In genomic region chr18:48100168-48100495, GRCh38 we compare ENCODE assay signal across 23 cellular contexts.
"Had no signal": no experiment of that assay in that cellular context is flagged by ENCODE, and none has a peak within 500 bp of the region (broad histone marks: within the 10 kb centered on the region; RNA-seq: fewer than 3 reads in every experiment).

No MANE protein-coding gene starts in this region.

- H3K27ac ChIP-seq: body of pancreas, epithelial cell of prostate, left ventricle myocardium inferior, ovary, psoas muscle, right lobe of liver, stomach had no signal

- H3K9me3 Mint-ChIP-seq: activated B cell treated with CpG ODN at 0.5 μM for 24 hours; activated CD4-positive, alpha-beta memory T cell treated with anti-CD3 and anti-CD28 coated beads, Interleukin-2, amount 10 ng/mL, durations not matched to agents 7 days and 5 days; activated naive CD8-positive, alpha-beta T cell treated with anti-CD3 and anti-CD28 coated beads for 36 hours; activated T-helper 17 cell treated with anti-CD3 and anti-CD28 coated beads, Interleukin-2, amount 50 U/mL, for 72 hours had no signal

- H3K4me3 ChIP-seq: body of pancreas, left ventricle myocardium inferior, ovary, psoas muscle, right lobe of liver, stomach had no signal

- H3K27ac Mint-ChIP-seq: activated B cell treated with CpG ODN at 0.5 μM for 24 hours; activated CD4-positive, alpha-beta memory T cell treated with anti-CD3 and anti-CD28 coated beads, Interleukin-2, amount 10 ng/mL, durations not matched to agents 7 days and 5 days; activated naive CD8-positive, alpha-beta T cell treated with anti-CD3 and anti-CD28 coated beads for 36 hours; activated T-helper 17 cell treated with anti-CD3 and anti-CD28 coated beads, Interleukin-2, amount 50 U/mL, for 72 hours had no signal

- H3K9me3 ChIP-seq: body of pancreas, left ventricle myocardium inferior, ovary, psoas muscle, right lobe of liver, stomach had no signal

- H3K4me1 Mint-ChIP-seq: activated B cell treated with CpG ODN at 0.5 μM for 24 hours; activated CD4-positive, alpha-beta memory T cell treated with anti-CD3 and anti-CD28 coated beads, Interleukin-2, amount 10 ng/mL, durations not matched to agents 7 days and 5 days; activated naive CD8-positive, alpha-beta T cell treated with anti-CD3 and anti-CD28 coated beads for 36 hours; activated T-helper 17 cell treated with anti-CD3 and anti-CD28 coated beads, Interleukin-2, amount 50 U/mL, for 72 hours had no signal

- FAIRE-seq: small intestine, TTC549 had no signal

- H3K4me1 ChIP-seq: body of pancreas, left ventricle myocardium inferior, psoas muscle, right lobe of liver had no signal

- H3K36me3 ChIP-seq: left ventricle myocardium inferior, ovary, right lobe of liver, stomach had no signal

- H3K27me3 ChIP-seq: body of pancreas, ovary, right lobe of liver, stomach had no signal

- H3K36me3 Mint-ChIP-seq: activated naive CD8-positive, alpha-beta T cell treated with anti-CD3 and anti-CD28 coated beads for 36 hours had no signal

- ATAC-seq: activated T-helper 17 cell treated with anti-CD3 and anti-CD28 coated beads, Interleukin-2, amount 50 U/mL, for 72 hours; body of pancreas; psoas muscle had no signal

- DNase-seq: activated B cell treated with CpG ODN at 0.5 μM for 24 hours; activated CD4-positive, alpha-beta memory T cell treated with anti-CD3 and anti-CD28 coated beads, Interleukin-2, amount 10 ng/mL, durations not matched to agents 7 days and 5 days; activated CD4-positive, alpha-beta T cell treated with anti-CD3 and anti-CD28 coated beads for 4 hours; activated naive CD4-positive, alpha-beta T cell; activated naive CD8-positive, alpha-beta T cell treated with anti-CD3 and anti-CD28 coated beads for 36 hours; activated T-cell treated with anti-CD3 and anti-CD28 coated beads, Interleukin-2, amount 50 U/mL, for 1 hour; amygdala; body of pancreas; foreskin fibroblast; hypothalamus; left ventricle myocardium inferior; mammary epithelial cell; psoas muscle; right lobe of liver; small intestine; stimulated activated CD4-positive, alpha-beta T cell treated with anti-CD3 and anti-CD28 coated beads, Interleukin-15, amount 100 ng/mL, for 24 hours; stimulated activated CD4-positive, alpha-beta T cell treated with anti-CD3 and anti-CD28 coated beads, Interleukin-2, amount 100 ng/mL, for 48 hours; stomach; trophoblast cell had no signal

- H3K4me3 Mint-ChIP-seq: activated B cell treated with CpG ODN at 0.5 μM for 24 hours; activated CD4-positive, alpha-beta memory T cell treated with anti-CD3 and anti-CD28 coated beads, Interleukin-2, amount 10 ng/mL, durations not matched to agents 7 days and 5 days; activated naive CD8-positive, alpha-beta T cell treated with anti-CD3 and anti-CD28 coated beads for 36 hours; activated T-helper 17 cell treated with anti-CD3 and anti-CD28 coated beads, Interleukin-2, amount 50 U/mL, for 72 hours had no signal
